ENCODE assay signal across 1 cellular context in genomic region chr5:175573493-175574269, GRCh38.
TF ChIP-seq lines count a peak whose summit lies in the region.

No MANE protein-coding gene starts in this region.

TF ChIP-seq in HEK293, 187 proteins besides CTCF, POLR2A, EP300 and RAD21 (continued from another document and continues in another):
- TF ChIP-seq ZBTB44 (tag by site-specific recombination; IDR thresholded peaks at IDR 0.05) (peak; percentile 44; the same call in 1 of the 2 replicates), ZBTB49 (tag by site-specific recombination; IDR thresholded peaks at IDR 0.05; ENCODE audit: low read depth) (no peak), ZNF514 (tag by site-specific recombination; IDR thresholded peaks at IDR 0.05) (no peak), ZSCAN4 (tag by site-specific recombination; IDR thresholded peaks at IDR 0.05) (no peak), MZF1 (tag by site-specific recombination; IDR thresholded peaks at IDR 0.05; ENCODE audit: borderline replicate concordance) (no peak), ZBTB1 (tag by site-specific recombination; IDR thresholded peaks at IDR 0.05) (no peak), ZNF302 (tag by site-specific recombination; IDR thresholded peaks at IDR 0.05; ENCODE audit: low read depth) (no peak), PBX3 (CRISPR knock-in tag; IDR thresholded peaks at IDR 0.05) (no peak), GLIS1 (tag by site-specific recombination; IDR thresholded peaks at IDR 0.05) (peak; percentile 6; the same call in 1 of the 2 replicates), WT1 (tag by site-specific recombination; IDR thresholded peaks at IDR 0.05) (peak; percentile 95), FEZF1 (tag by site-specific recombination; IDR thresholded peaks at IDR 0.05) (peak; percentile 91), ZNF843 (tag by site-specific recombination; IDR thresholded peaks at IDR 0.05) (peak; percentile 66; the same call in 1 of the 2 replicates), GLI4 (tag by site-specific recombination; IDR thresholded peaks at IDR 0.05) (no peak), ZNF133 (tag by site-specific recombination; IDR thresholded peaks at IDR 0.05) (no peak), ZSCAN16 (tag by site-specific recombination; IDR thresholded peaks at IDR 0.05) (no peak), ZNF792 (tag by site-specific recombination; IDR thresholded peaks at IDR 0.05) (no peak), ZNF473 (tag by site-specific recombination; IDR thresholded peaks at IDR 0.05) (no peak), TCF7L2 (IDR thresholded peaks at IDR 0.05; ENCODE audit: borderline replicate concordance, low read depth, low read length) (no peak), ZNF530 (tag by site-specific recombination; IDR thresholded peaks at IDR 0.05; ENCODE audit: low read depth) (no peak), ZNF580 (tag by site-specific recombination; IDR thresholded peaks at IDR 0.05) (peak; percentile 21; the same call in 1 of the 2 replicates), TSHZ1 (tag by site-specific recombination; IDR thresholded peaks at IDR 0.05; ENCODE audit: borderline replicate concordance) (peak; percentile 69; the same call in 1 of the 2 replicates), ZNF174 (tag by site-specific recombination; IDR thresholded peaks at IDR 0.05) (no peak), ZNF398 (tag by site-specific recombination; IDR thresholded peaks at IDR 0.05) (no peak), ZFP41 (tag by site-specific recombination; IDR thresholded peaks at IDR 0.05; ENCODE audit: borderline replicate concordance) (no peak), ZNF677 (tag by site-specific recombination; IDR thresholded peaks at IDR 0.05) (no peak), ZNF707 (tag by site-specific recombination; IDR thresholded peaks at IDR 0.05) (no peak), ZNF280D (tag by site-specific recombination; IDR thresholded peaks at IDR 0.05) (no peak), ZFP69B (tag by site-specific recombination; IDR thresholded peaks at IDR 0.05) (no peak), ZNF423 (tag by site-specific recombination; IDR thresholded peaks at IDR 0.05) (no peak), ZBTB10 (tag by site-specific recombination; IDR thresholded peaks at IDR 0.05) (no peak), ZNF585B (tag by site-specific recombination; IDR thresholded peaks at IDR 0.05) (no peak), SP7 (tag by site-specific recombination; IDR thresholded peaks at IDR 0.05) (peak; percentile 97), SCRT1 (tag by site-specific recombination; IDR thresholded peaks at IDR 0.05; ENCODE audit: borderline replicate concordance) (no peak), SALL2 (tag by site-specific recombination; IDR thresholded peaks at IDR 0.05; ENCODE audit: borderline replicate concordance) (no peak), IKZF3 (tag by site-specific recombination; IDR thresholded peaks at IDR 0.05) (no peak), KLF1 (tag by site-specific recombination; IDR thresholded peaks at IDR 0.05) (no peak), ZBTB48 (tag by site-specific recombination; IDR thresholded peaks at IDR 0.05) (no peak), PRDM6 (tag by site-specific recombination; IDR thresholded peaks at IDR 0.05) (peak; percentile 85), KLF9 (tag by site-specific recombination; IDR thresholded peaks at IDR 0.05; ENCODE audit: low read depth) (no peak)
